1 cellular context compared by ENCODE assay signal in genomic region chr13:46565808-46566750, GRCh38.
TF ChIP-seq lines count a peak whose summit lies in the region.

No MANE protein-coding gene starts in this region.

TF ChIP-seq in IMR-90, 13 proteins besides CTCF, POLR2A, EP300 and RAD21 (continued from another document):
- no peak for TF ChIP-seq MXI1 (IDR thresholded peaks at IDR 0.05; ENCODE audit: borderline replicate concordance, low read depth, low read length)
